ENCODE assay signal across 1 cellular context in the genomic region with DNA sequence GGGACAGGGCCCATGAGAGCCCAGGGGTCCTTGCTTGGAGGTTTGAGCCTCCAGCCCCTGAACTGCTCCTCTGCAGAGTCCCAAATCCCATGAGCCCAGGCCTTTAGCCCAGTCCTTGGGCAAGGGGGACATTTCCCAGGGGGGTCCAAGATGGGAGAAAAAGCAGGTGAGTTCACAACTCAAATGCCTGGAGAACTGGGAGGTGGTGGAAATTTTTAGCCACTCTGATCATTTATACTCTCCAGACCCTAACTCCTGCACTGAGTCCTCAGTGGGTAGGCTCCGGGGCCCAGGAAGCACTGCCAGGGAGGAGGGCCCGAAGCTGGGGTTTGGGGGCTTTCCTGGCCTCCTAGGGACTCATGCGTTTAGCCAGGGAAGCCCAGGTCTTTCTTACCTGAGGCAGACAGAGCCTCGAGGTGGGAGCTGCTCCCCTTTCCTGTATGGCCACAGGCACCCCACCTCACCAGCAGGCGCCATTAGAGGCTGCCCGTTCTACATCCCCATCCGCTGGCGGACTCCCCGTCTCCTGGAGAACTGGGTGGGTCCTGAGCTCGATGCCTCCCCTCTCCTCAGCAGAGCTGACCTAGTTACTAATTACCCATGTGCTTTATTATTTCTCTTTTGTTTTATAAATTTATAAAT.
TF ChIP-seq lines count a peak whose summit lies in the region.

No MANE protein-coding gene starts in this region.

TF ChIP-seq in GM23338, 12 proteins besides CTCF, POLR2A, EP300 and RAD21:
- TF ChIP-seq ZNF331 (CRISPR knock-in tag; IDR thresholded peaks at IDR 0.05; ENCODE audit: low read depth) (no peak), CREB1 (CRISPR knock-in tag; IDR thresholded peaks at IDR 0.05; ENCODE audit: low read depth) (no peak), EZH2phosphoT487 (IDR thresholded peaks at IDR 0.05; ENCODE audit: unreplicated experiment) (no peak), JUNB (IDR thresholded peaks at IDR 0.05; ENCODE audit: unreplicated experiment) (no peak), REST (IDR thresholded peaks at IDR 0.05; ENCODE audit: unreplicated experiment) (no peak), POLR2AphosphoS5 (IDR thresholded peaks at IDR 0.05; ENCODE audit: low read depth) (no peak), STAT1 (IDR thresholded peaks at IDR 0.05; ENCODE audit: unreplicated experiment) (no peak), NANOG (IDR thresholded peaks at IDR 0.05; ENCODE audit: borderline replicate concordance) (no peak), ETS1 (IDR thresholded peaks at IDR 0.05) (no peak)
- TF ChIP-seq, protein P1, sequence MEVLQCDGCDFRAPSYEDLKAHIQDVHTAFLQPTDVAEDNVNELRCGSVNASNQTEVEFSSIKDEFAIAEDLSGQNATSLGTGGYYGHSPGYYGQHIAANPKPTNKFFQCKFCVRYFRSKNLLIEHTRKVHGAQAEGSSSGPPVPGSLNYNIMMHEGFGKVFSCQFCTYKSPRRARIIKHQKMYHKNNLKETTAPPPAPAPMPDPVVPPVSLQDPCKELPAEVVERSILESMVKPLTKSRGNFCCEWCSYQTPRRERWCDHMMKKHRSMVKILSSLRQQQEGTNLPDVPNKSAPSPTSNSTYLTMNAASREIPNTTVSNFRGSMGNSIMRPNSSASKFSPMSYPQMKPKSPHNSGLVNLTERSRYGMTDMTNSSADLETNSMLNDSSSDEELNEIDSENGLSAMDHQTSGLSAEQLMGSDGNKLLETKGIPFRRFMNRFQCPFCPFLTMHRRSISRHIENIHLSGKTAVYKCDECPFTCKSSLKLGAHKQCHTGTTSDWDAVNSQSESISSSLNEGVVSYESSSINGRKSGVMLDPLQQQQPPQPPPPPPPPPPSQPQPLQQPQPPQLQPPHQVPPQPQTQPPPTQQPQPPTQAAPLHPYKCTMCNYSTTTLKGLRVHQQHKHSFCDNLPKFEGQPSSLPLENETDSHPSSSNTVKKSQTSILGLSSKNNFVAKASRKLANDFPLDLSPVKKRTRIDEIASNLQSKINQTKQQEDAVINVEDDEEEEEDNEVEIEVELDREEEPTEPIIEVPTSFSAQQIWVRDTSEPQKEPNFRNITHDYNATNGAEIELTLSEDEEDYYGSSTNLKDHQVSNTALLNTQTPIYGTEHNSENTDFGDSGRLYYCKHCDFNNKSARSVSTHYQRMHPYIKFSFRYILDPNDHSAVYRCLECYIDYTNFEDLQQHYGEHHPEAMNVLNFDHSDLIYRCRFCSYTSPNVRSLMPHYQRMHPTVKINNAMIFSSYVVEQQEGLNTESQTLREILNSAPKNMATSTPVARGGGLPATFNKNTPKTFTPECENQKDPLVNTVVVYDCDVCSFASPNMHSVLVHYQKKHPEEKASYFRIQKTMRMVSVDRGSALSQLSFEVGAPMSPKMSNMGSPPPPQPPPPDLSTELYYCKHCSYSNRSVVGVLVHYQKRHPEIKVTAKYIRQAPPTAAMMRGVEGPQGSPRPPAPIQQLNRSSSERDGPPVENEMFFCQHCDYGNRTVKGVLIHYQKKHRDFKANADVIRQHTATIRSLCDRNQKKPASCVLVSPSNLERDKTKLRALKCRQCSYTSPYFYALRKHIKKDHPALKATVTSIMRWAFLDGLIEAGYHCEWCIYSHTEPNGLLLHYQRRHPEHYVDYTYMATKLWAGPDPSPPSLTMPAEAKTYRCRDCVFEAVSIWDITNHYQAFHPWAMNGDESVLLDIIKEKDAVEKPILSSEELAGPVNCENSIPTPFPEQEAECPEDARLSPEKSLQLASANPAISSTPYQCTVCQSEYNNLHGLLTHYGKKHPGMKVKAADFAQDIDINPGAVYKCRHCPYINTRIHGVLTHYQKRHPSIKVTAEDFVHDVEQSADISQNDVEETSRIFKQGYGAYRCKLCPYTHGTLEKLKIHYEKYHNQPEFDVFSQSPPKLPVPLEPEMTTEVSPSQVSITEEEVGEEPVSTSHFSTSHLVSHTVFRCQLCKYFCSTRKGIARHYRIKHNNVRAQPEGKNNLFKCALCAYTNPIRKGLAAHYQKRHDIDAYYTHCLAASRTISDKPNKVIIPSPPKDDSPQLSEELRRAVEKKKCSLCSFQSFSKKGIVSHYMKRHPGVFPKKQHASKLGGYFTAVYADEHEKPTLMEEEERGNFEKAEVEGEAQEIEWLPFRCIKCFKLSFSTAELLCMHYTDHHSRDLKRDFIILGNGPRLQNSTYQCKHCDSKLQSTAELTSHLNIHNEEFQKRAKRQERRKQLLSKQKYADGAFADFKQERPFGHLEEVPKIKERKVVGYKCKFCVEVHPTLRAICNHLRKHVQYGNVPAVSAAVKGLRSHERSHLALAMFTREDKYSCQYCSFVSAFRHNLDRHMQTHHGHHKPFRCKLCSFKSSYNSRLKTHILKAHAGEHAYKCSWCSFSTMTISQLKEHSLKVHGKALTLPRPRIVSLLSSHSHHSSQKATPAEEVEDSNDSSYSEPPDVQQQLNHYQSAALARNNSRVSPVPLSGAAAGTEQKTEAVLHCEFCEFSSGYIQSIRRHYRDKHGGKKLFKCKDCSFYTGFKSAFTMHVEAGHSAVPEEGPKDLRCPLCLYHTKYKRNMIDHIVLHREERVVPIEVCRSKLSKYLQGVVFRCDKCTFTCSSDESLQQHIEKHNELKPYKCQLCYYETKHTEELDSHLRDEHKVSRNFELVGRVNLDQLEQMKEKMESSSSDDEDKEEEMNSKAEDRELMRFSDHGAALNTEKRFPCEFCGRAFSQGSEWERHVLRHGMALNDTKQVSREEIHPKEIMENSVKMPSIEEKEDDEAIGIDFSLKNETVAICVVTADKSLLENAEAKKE (CRISPR knock-in tag; IDR thresholded peaks at IDR 0.05), result no peak
